Comparison of ENCODE assay signal across 8 cellular contexts in genomic region chr9:62799851-62800371, GRCh38.
DNase-seq lines count a peak whose midpoint lies in the region; ATAC-seq and TF ChIP-seq lines count a peak whose summit lies in the region.
"Not testable (repeated sequence)": the region's sequence is repeated elsewhere in the genome, so short reads cannot be mapped to it uniquely, and the experiment has no call there.

No MANE protein-coding gene starts in this region.

- H3K79me2 ChIP-seq in hepatocyte: not testable (repeated sequence)

- H3K27me3 ChIP-seq in AG04450 (ENCODE audit: control insufficient read depth, insufficient read depth, low read length): peaks cover 14% of the 10 kb centered on the region
- H3K27me3 ChIP-seq in Peyer's patch: peaks cover 0 to 39% of the 10 kb centered on the region in 2 donors
- peaks cover 50% of the 10 kb centered on the region for H3K27me3 ChIP-seq in hepatocyte
- peaks cover 0 to 15% of the 10 kb centered on the region in 2 donors for H3K27me3 ChIP-seq in naive thymus-derived CD4-positive, alpha-beta T cell (ENCODE audit: control insufficient read depth in 2 of 2, insufficient read depth in 2 of 2, low read length in 2 of 2)

- intact Hi-C loops in naive thymus-derived CD4-positive, alpha-beta T cell (cut with micrococcal nuclease): not testable (repeated sequence)

- peaks cover 28 to 41% (median 33%) of the 10 kb centered on the region in 7 donors for H3K4me1 Mint-ChIP-seq in naive thymus-derived CD4-positive, alpha-beta T cell

- 13% methylated on average over 36 of the region's 36 CpGs for WGBS in hepatocyte (ENCODE audit: low lambda C conversion rate, missing lambda C conversion rate)

- ATAC-seq in naive thymus-derived CD4-positive, alpha-beta T cell: peak; percentile 22

- TF ChIP-seq POLR2A in GM19099 (IDR thresholded peaks at IDR 0.05; ENCODE audit: extremely low read depth, insufficient read length, low read depth): peak; percentile 38
- TF ChIP-seq POLR2A in Peyer's patch (IDR thresholded peaks at IDR 0.05): not testable (repeated sequence)

- H3K36me3 ChIP-seq in Peyer's patch; hepatocyte (replicated peaks; ENCODE audit: insufficient read depth, low read depth); naive thymus-derived CD4-positive, alpha-beta T cell (ENCODE audit: control insufficient read depth in 2 of 3, insufficient read depth in 3 of 3, low read length in 3 of 3): not testable (repeated sequence)

- not testable (repeated sequence) for TF ChIP-seq CTCF in AG04450 (IDR thresholded peaks at IDR 0.05; ENCODE audit: low read depth, low read length); Peyer's patch (IDR thresholded peaks at IDR 0.05); hepatocyte (IDR thresholded peaks at IDR 0.05; ENCODE audit: poor library complexity)

- H3K9me2 ChIP-seq in hepatocyte (replicated peaks; ENCODE audit: insufficient read depth): not testable (repeated sequence)

- H3K36me3 Mint-ChIP-seq in naive thymus-derived CD4-positive, alpha-beta T cell: peaks cover 0 to 15% (median 0%) of the 10 kb centered on the region in 5 donors

- H3K27ac Mint-ChIP-seq in naive thymus-derived CD4-positive, alpha-beta T cell: peak overlapping the region in 1 of 9 donors; percentile 77

- peak overlapping the region; percentile 62 for H3K4me3 ChIP-seq in AG04450 (ENCODE audit: low read depth, low read length)
- peak overlapping the region; percentile 30 to 62 (median 47) for H3K4me3 ChIP-seq in Peyer's patch
- H3K4me3 ChIP-seq in hepatocyte: peak overlapping the region; percentile 8
- H3K4me3 ChIP-seq in naive thymus-derived CD4-positive, alpha-beta T cell (ENCODE audit: low read length): not testable (repeated sequence)

- H3K9me3 Mint-ChIP-seq in naive thymus-derived CD4-positive, alpha-beta T cell: peaks cover 0 to 17% (median 5%) of the 10 kb centered on the region in 11 donors

- H4K20me1 ChIP-seq in hepatocyte (ENCODE audit: insufficient read depth, poor library complexity, severe bottlenecking): not testable (repeated sequence)

- peak overlapping the region in 9 of 10 donors; percentile 57 to 83 (median 72) for H3K4me3 Mint-ChIP-seq in naive thymus-derived CD4-positive, alpha-beta T cell

- H3K4me1 ChIP-seq in Peyer's patch (peaks cover 0 to 17% (median 4%) of the 10 kb centered on the region in 4 donors), hepatocyte (ENCODE audit: insufficient read depth) (peaks cover 15% of the 10 kb centered on the region)
- H3K4me1 ChIP-seq in naive thymus-derived CD4-positive, alpha-beta T cell (ENCODE audit: control insufficient read depth in 2 of 2, insufficient read depth in 2 of 2, low read length in 2 of 2): peaks cover 3 to 14% of the 10 kb centered on the region in 2 donors

- DNase-seq in AG04450 (ENCODE audit: low read depth, low spot score): not testable (repeated sequence)
- DNase-seq in Peyer's patch (peak; percentile 54 to 78 (median 55)), dermis blood vessel endothelial cell (peak; percentile 51), hepatocyte (ENCODE audit: low spot score) (peak; percentile 46)
- DNase-seq in activated T-cell treated with anti-CD3 and anti-CD28 coated beads, Interleukin-2, amount 50 U/mL, for 48 hours: peak; percentile 63 to 67
- DNase-seq in naive thymus-derived CD4-positive, alpha-beta T cell: peak in 5 of 9 donors; percentile 10 to 52 (median 15)
- peak; percentile 25 for DNase-seq in stimulated activated CD4-positive, alpha-beta T cell treated with anti-CD3 and anti-CD28 coated beads, Interleukin-4, amount 100 ng/mL, for 1 hour

- peaks cover 18% of the 10 kb centered on the region for H3K9me3 ChIP-seq in AG04450 (ENCODE audit: control insufficient read depth, insufficient read depth, low read length)
- H3K9me3 ChIP-seq in Peyer's patch; hepatocyte (ENCODE audit: low read depth); naive thymus-derived CD4-positive, alpha-beta T cell (ENCODE audit: control insufficient read depth in 2 of 3, low read length in 3 of 3): not testable (repeated sequence)

- peaks cover 40 to 50% (median 46%) of the 10 kb centered on the region in 5 donors for H3K27me3 Mint-ChIP-seq in naive thymus-derived CD4-positive, alpha-beta T cell

- peak overlapping the region; percentile 28 for H2AFZ ChIP-seq in hepatocyte

- peak overlapping the region; percentile 66 for H3K4me2 ChIP-seq in hepatocyte

- POLR2A ChIA-PET in AG04450 (lab: Yijun Ruan, JAX); naive thymus-derived CD4-positive, alpha-beta T cell (lab: Charles Lee): not testable (repeated sequence)

- CTCF ChIA-PET in AG04450 (lab: Charles Lee); naive thymus-derived CD4-positive, alpha-beta T cell (lab: Charles Lee): not testable (repeated sequence)

- peak overlapping the region; percentile 21 for H3K27ac ChIP-seq in AG04450 (ENCODE audit: low read depth, low read length)
- peak overlapping the region; percentile 45 to 89 (median 59) for H3K27ac ChIP-seq in Peyer's patch
- H3K27ac ChIP-seq in hepatocyte: peak overlapping the region; percentile 5
- not testable (repeated sequence) for H3K27ac ChIP-seq in naive thymus-derived CD4-positive, alpha-beta T cell (ENCODE audit: low read depth, low read length)
